13 cellular contexts compared by ENCODE assay signal in the genomic region with DNA sequence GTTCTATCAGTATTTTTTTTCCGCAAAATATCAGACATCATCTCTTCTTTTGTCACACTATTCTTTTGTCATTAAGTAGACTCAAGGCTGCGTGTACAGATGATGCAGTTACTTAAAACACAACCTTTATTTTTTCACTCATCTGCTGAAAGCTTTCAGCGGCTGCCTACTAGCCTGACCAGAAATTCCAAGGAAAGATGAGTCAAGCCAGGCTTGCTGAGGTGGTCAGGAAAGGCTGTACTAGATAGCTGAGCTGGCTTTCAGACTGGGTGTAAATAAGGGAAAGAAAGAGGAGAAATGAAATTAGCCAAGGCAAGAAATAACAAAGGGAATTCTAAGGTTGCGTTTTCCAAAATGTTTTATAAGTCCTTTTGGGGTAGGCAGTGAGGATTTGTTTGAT. TPM values are rescaled to one million over a fixed set of nuclear protein-coding genes. Genes with fewer than 3 reads are reported as not detected.
DNase-seq lines count a peak whose midpoint lies in the region; ATAC-seq, FAIRE-seq and TF ChIP-seq lines count a peak whose summit lies in the region.
"Had no signal": no experiment of that assay in that cellular context is flagged by ENCODE, and none has a peak within 500 bp of the region (broad histone marks: within the 10 kb centered on the region; RNA-seq: fewer than 3 reads in every experiment).

No MANE protein-coding gene starts in this region.

- H3K36me3 ChIP-seq in bronchial epithelial cell (ENCODE audit: control insufficient read depth, insufficient read depth, low read length) (no peaks in the 10 kb centered on the region), kidney epithelial cell (ENCODE audit: control insufficient read depth, insufficient read depth, low read length) (no peaks in the 10 kb centered on the region)
- H3K36me3 ChIP-seq: spleen, stomach had no signal

- DNase-seq in Daoy (ENCODE audit: low read depth) (peak; percentile 42), RKO (ENCODE audit: low spot score) (peak; percentile 29), bronchial epithelial cell (ENCODE audit: low read depth) (peak; percentile 57), kidney epithelial cell (ENCODE audit: low read depth) (peak; percentile 19), occipital lobe (lab: John Stamatoyannopoulos, UW) (no peak)
- DNase-seq in activated CD4-positive, alpha-beta T cell treated with anti-CD3 and anti-CD28 coated beads, Interleukin-2, amount 50 U/mL, for 48 hours: no peak
- DNase-seq: activated naive CD4-positive, alpha-beta T cell treated with anti-CD3 and anti-CD28 coated beads, Interleukin-2, amount 10 ng/mL, durations not matched to agents 7 days and 5 days; dermis blood vessel endothelial cell; spleen; stomach; SW 1271 had no signal

- TF ChIP-seq CTCF in bronchial epithelial cell (IDR thresholded peaks at IDR 0.05; ENCODE audit: insufficient read depth, low read length, severe bottlenecking) (no peak), kidney epithelial cell (IDR thresholded peaks at IDR 0.05; ENCODE audit: insufficient read depth, low read length, poor library complexity, severe bottlenecking) (no peak)

- H3K4me3 ChIP-seq in bronchial epithelial cell (ENCODE audit: low read depth, low read length) (no peak overlapping the region), kidney epithelial cell (ENCODE audit: low read depth, low read length) (no peak overlapping the region)
- H3K4me3 ChIP-seq: spleen, stomach had no signal

- H3K27me3 ChIP-seq in bronchial epithelial cell (ENCODE audit: control insufficient read depth, insufficient read depth, low read length) (no peaks in the 10 kb centered on the region), kidney epithelial cell (ENCODE audit: control insufficient read depth, insufficient read depth, low read length) (no peaks in the 10 kb centered on the region)
- H3K27me3 ChIP-seq: spleen had no signal

- FAIRE-seq in bronchial epithelial cell (lab: Jason Lieb, UNC): no peak

- no peak for ATAC-seq in HG03175 (IDR thresholded peaks at IDR 0.05; ENCODE audit: unreplicated experiment)
- no peak for ATAC-seq in HG03108 (IDR thresholded peaks at IDR 0.05; ENCODE audit: unreplicated experiment)

RNA-seq across cellular contexts. Expression of a gene that starts 17.9 kb away (rescaled TPM):
- total RNA-seq in Daoy (2014; rRNA removed; shearing (Covaris generic)): 46.1 and 52.3 TPM in 2 replicates
- total RNA-seq in bronchial epithelial cell (47.9 and 49.9 TPM in 2 replicates), kidney epithelial cell (18.7 and 20.7 TPM in 2 replicates), occipital lobe (0.78 TPM)

Comparison
In these comparisons a context has a peak if more than half of its experiments do, and no peak if none do; other contexts are left out.
1. DNase-seq: peak in Daoy (single experiment), RKO (single experiment), bronchial epithelial cell (single experiment) and kidney epithelial cell (single experiment); none in activated CD4-positive, alpha-beta T cell treated with anti-CD3 and anti-CD28 coated beads, Interleukin-2, amount 50 U/mL, for 48 hours (0 of 2) and occipital lobe (single experiment).
2. RNA of a gene that starts 17.9 kb away (total RNA-seq): 47.9 to 49.9 TPM in bronchial epithelial cell, 46.1 to 52.3 TPM in Daoy and 18.7 to 20.7 TPM in kidney epithelial cell; 0.78 TPM in occipital lobe (single experiment); every median in the first group is over 10 times any median in the second.